11 cellular contexts compared by ENCODE assay signal in the genomic region with DNA sequence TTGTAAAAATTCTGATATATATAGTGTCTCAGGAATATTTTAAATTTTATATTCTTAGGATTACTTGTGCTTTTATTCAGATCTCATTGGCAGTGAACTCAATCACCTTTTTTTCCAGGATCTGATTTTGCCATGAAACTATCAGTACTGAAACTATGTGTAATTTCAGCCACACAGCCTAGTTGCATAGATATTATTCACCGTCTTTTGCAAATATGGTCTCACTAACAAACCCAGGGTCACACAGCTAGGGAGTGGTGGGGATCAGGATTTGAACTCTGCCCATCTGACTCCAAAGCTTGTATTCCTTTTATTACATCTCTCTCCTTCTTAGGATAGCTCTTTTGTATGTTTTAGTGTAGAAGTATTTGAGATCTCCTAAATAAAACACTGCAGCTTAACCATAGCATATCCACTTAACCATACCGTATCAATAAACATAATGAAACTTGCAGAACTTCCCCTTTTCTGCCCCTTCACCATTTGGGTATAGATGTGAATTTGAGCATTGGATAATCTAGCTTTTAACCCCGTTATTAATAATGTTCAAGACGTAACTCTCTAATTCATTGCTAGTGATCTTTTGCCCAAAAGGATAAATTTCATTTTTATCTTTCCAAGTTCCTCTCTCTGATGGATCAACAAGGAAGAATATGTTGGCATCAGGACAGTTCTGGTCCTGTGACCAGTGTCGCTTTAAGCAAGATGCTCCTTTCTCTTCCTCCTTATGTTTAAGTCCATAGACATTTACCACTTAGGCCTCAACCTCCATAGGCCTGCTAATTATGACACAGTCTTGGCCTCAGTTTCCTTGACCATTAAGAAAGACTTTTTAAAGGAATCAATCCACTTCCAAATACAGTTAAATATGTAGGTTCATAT.
DNase-seq lines count a peak whose midpoint lies in the region; ATAC-seq and TF ChIP-seq lines count a peak whose summit lies in the region.
"Had no signal": no experiment of that assay in that cellular context is flagged by ENCODE, and none has a peak within 500 bp of the region (broad histone marks: within the 10 kb centered on the region; RNA-seq: fewer than 3 reads in every experiment).

No MANE protein-coding gene starts in this region.

- TF ChIP-seq CTCF in gastrocnemius medialis (IDR thresholded peaks at IDR 0.05 in 4 of 5, conservative IDR thresholded peaks at IDR 0.05 in 1 of 5) = no peak

- no peaks in the 10 kb centered on the region for H3K36me3 ChIP-seq in gastrocnemius medialis
- H3K36me3 ChIP-seq: pancreas had no signal

- H3K9me3 ChIP-seq in gastrocnemius medialis = no peaks in the 10 kb centered on the region
- H3K9me3 ChIP-seq: pancreas had no signal

- peak overlapping the region in 3 of 4 donors; percentile 48 to 72 (median 71) for H3K27ac ChIP-seq in gastrocnemius medialis
- H3K27ac ChIP-seq: pancreas had no signal

- no peak overlapping the region for H3K4me3 ChIP-seq in gastrocnemius medialis
- H3K4me3 ChIP-seq: pancreas had no signal

- DNase-seq in KBM-7 = peak; percentile 38
- peak in 1 of 2 donors; percentile 17 for DNase-seq in gastrocnemius medialis
- DNase-seq in COLO829 (ENCODE audit: low spot score) = no peak
- no peak for DNase-seq in activated CD4-positive, alpha-beta T cell treated with anti-CD3 and anti-CD28 coated beads for 48 hours
- DNase-seq in C1 segment of cervical spinal cord (lab: John Stamatoyannopoulos, UW) = no peak
- DNase-seq: activated CD8-positive, alpha-beta memory T cell treated with anti-CD3 and anti-CD28 coated beads for 24 hours; kidney glomerular epithelial cell; pancreas; RPMI8226 had no signal

- no peak for TF ChIP-seq POLR2A in gastrocnemius medialis (IDR thresholded peaks at IDR 0.05)

- H3K27me3 ChIP-seq in gastrocnemius medialis = no peaks in the 10 kb centered on the region
- H3K27me3 ChIP-seq: pancreas had no signal

- intact Hi-C loops in gastrocnemius medialis (cut with DNase I; ENCODE audit: low total_unique reads) = loop anchor here (10.0 kb wide), 1 partner anchor 163 kb away; no protein-coding TSS in a partner anchor

- in situ Hi-C loops in KBM-7 (cut with MboI; ENCODE audit: low pct_unique_long_range_greater_than_20kb, low sequenced_read_pairs) (no loop called here), gastrocnemius medialis (cut with MboI; ENCODE audit: low sequenced_read_pairs in 4 of 4) (loop anchor here in 3 of 4 donors (10.0 to 25.0 kb wide), 3 partner anchors 323 to 465 kb away; a partner anchor contains a TSS)

- ATAC-seq in GM18520 (IDR thresholded peaks at IDR 0.05; ENCODE audit: unreplicated experiment) = peak; percentile 40
- ATAC-seq in GM21723 (IDR thresholded peaks at IDR 0.05; ENCODE audit: unreplicated experiment) = peak; percentile 40
- ATAC-seq in gastrocnemius medialis = no peak
- ATAC-seq: pancreas had no signal

- peaks cover 58 to 73% of the 10 kb centered on the region in 2 donors for H3K4me1 ChIP-seq in gastrocnemius medialis

Comparison
In these comparisons a context has a peak if more than half of its experiments do, and no peak if none do; other contexts are left out.
1. ATAC-seq: peak in GM18520 (single experiment) and GM21723 (single experiment); none in gastrocnemius medialis (0 of 2).